1 cellular context compared by ENCODE assay signal in the genomic region with DNA sequence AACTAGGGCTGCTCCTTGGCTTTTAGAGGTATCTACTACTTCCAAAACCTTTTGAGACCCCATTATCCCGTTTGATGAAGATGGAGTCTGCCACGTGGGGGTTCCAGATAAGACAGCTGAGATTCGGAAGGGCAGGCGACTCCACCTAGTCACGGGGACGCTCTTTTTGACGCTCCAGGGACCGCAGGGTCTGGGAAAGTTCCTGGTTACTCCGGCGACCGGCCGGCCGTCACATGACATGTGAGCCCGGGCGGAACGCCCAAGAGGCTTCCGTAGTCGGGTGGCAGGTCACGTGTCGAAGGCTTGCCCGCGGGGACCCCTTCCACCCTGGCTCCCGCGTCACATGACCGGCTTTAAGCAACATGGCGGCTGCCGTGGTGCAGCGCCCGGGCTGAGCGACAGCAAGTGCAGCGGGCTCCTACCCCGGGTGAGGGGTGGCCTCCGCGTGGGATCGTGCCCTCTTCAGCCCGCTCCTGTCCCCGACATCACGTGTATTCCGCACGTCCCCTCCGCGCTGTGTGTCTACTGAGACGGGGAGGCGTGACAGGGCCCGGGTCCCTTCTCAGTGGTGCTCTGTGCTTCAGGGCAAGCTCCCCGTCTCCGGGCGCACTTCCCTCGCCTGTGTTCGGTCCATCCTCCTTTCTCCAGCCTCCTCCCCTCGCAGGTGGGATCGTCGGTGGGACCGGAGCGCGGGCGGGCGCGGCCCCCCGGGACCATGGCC.
TF ChIP-seq lines count a peak whose summit lies in the region.

A gene with protein sequence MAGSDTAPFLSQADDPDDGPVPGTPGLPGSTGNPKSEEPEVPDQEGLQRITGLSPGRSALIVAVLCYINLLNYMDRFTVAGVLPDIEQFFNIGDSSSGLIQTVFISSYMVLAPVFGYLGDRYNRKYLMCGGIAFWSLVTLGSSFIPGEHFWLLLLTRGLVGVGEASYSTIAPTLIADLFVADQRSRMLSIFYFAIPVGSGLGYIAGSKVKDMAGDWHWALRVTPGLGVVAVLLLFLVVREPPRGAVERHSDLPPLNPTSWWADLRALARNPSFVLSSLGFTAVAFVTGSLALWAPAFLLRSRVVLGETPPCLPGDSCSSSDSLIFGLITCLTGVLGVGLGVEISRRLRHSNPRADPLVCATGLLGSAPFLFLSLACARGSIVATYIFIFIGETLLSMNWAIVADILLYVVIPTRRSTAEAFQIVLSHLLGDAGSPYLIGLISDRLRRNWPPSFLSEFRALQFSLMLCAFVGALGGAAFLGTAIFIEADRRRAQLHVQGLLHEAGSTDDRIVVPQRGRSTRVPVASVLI (plus strand): TSS at position 342 of the 721 bp plus-strand sequence. CDS start 374 bp downstream, at position 716.

TF ChIP-seq in HepG2, 621 proteins besides CTCF, POLR2A, EP300 and RAD21 (continued from another document and continues in another):
- TF ChIP-seq, protein P1, sequence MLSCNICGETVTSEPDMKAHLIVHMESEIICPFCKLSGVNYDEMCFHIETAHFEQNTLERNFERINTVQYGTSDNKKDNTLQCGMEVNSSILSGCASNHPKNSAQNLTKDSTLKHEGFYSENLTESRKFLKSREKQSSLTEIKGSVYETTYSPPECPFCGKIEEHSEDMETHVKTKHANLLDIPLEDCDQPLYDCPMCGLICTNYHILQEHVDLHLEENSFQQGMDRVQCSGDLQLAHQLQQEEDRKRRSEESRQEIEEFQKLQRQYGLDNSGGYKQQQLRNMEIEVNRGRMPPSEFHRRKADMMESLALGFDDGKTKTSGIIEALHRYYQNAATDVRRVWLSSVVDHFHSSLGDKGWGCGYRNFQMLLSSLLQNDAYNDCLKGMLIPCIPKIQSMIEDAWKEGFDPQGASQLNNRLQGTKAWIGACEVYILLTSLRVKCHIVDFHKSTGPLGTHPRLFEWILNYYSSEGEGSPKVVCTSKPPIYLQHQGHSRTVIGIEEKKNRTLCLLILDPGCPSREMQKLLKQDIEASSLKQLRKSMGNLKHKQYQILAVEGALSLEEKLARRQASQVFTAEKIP (CRISPR knock-in tag; IDR thresholded peaks at IDR 0.05; ENCODE audit: borderline replicate concordance), result no peak
- TF ChIP-seq KMT2B (CRISPR knock-in tag; IDR thresholded peaks at IDR 0.05), result peak; percentile 91
- no peak for TF ChIP-seq MTA3 (CRISPR knock-in tag; IDR thresholded peaks at IDR 0.05)
- TF ChIP-seq PAF1 (CRISPR knock-in tag; IDR thresholded peaks at IDR 0.05), result no peak
- peak; percentile 89 for TF ChIP-seq AKAP8 (CRISPR knock-in tag; IDR thresholded peaks at IDR 0.05)
- no peak; the same call in 1 of the 2 replicates for TF ChIP-seq ZNF234 (CRISPR knock-in tag; conservative IDR thresholded peaks at IDR 0.05)
- TF ChIP-seq, protein P2, sequence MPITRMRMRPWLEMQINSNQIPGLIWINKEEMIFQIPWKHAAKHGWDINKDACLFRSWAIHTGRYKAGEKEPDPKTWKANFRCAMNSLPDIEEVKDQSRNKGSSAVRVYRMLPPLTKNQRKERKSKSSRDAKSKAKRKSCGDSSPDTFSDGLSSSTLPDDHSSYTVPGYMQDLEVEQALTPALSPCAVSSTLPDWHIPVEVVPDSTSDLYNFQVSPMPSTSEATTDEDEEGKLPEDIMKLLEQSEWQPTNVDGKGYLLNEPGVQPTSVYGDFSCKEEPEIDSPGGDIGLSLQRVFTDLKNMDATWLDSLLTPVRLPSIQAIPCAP (CRISPR knock-in tag; IDR thresholded peaks at IDR 0.05; ENCODE audit: low read depth), result 0 out of 2 replicates have a peak, but pooled peaks have one; percentile 73
- TF ChIP-seq, protein P3, sequence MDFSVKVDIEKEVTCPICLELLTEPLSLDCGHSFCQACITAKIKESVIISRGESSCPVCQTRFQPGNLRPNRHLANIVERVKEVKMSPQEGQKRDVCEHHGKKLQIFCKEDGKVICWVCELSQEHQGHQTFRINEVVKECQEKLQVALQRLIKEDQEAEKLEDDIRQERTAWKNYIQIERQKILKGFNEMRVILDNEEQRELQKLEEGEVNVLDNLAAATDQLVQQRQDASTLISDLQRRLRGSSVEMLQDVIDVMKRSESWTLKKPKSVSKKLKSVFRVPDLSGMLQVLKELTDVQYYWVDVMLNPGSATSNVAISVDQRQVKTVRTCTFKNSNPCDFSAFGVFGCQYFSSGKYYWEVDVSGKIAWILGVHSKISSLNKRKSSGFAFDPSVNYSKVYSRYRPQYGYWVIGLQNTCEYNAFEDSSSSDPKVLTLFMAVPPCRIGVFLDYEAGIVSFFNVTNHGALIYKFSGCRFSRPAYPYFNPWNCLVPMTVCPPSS (IDR thresholded peaks at IDR 0.05), result no peak
- no peak for TF ChIP-seq CEBPB (IDR thresholded peaks at IDR 0.05; ENCODE audit: borderline replicate concordance, low read depth, low read length)
- no peak for TF ChIP-seq ZNF652 (CRISPR knock-in tag; IDR thresholded peaks at IDR 0.05; ENCODE audit: borderline replicate concordance, low read depth)
- TF ChIP-seq SP4 (CRISPR knock-in tag; IDR thresholded peaks at IDR 0.05), result peak; percentile 89
- peak; percentile 81; the same call in 1 of the 2 replicates for TF ChIP-seq ZSCAN9 (CRISPR knock-in tag; IDR thresholded peaks at IDR 0.05; ENCODE audit: borderline replicate concordance)
- no peak for TF ChIP-seq SMARCE1 (IDR thresholded peaks at IDR 0.05; ENCODE audit: borderline replicate concordance)
- peak; percentile 90 for TF ChIP-seq TARDBP (CRISPR knock-in tag; IDR thresholded peaks at IDR 0.05)
- peak; percentile 99 for TF ChIP-seq ZNF572 (CRISPR knock-in tag; IDR thresholded peaks at IDR 0.05)
- TF ChIP-seq, protein P4, sequence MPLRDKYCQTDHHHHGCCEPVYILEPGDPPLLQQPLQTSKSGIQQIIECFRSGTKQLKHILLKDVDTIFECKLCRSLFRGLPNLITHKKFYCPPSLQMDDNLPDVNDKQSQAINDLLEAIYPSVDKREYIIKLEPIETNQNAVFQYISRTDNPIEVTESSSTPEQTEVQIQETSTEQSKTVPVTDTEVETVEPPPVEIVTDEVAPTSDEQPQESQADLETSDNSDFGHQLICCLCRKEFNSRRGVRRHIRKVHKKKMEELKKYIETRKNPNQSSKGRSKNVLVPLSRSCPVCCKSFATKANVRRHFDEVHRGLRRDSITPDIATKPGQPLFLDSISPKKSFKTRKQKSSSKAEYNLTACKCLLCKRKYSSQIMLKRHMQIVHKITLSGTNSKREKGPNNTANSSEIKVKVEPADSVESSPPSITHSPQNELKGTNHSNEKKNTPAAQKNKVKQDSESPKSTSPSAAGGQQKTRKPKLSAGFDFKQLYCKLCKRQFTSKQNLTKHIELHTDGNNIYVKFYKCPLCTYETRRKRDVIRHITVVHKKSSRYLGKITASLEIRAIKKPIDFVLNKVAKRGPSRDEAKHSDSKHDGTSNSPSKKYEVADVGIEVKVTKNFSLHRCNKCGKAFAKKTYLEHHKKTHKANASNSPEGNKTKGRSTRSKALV (CRISPR knock-in tag; IDR thresholded peaks at IDR 0.05), result peak; percentile 88
- TF ChIP-seq ASH2L (IDR thresholded peaks at IDR 0.05; ENCODE audit: insufficient read length, low read depth, low read length), result peak; percentile 77
- no peak for TF ChIP-seq TCF7 (IDR thresholded peaks at IDR 0.05; ENCODE audit: low read depth)
- TF ChIP-seq SRY (CRISPR knock-in tag; IDR thresholded peaks at IDR 0.05), result peak; percentile 90
- TF ChIP-seq ZNF260 (CRISPR knock-in tag; IDR thresholded peaks at IDR 0.05; ENCODE audit: borderline replicate concordance, low read depth), result no peak; the same call in 1 of the 2 replicates
- peak; percentile 80; the same call in 1 of the 2 replicates for TF ChIP-seq MEF2D (CRISPR knock-in tag; IDR thresholded peaks at IDR 0.05)
- TF ChIP-seq ZSCAN30 (CRISPR knock-in tag; IDR thresholded peaks at IDR 0.05), result no peak; the same call in 1 of the 2 replicates
- TF ChIP-seq RCOR2 (CRISPR knock-in tag; IDR thresholded peaks at IDR 0.05), result no peak
- TF ChIP-seq ZNF615 (CRISPR knock-in tag; IDR thresholded peaks at IDR 0.05; ENCODE audit: borderline replicate concordance), result no peak
- peak; percentile 61; the same call in 1 of the 2 replicates for TF ChIP-seq SMAD3 (CRISPR knock-in tag; IDR thresholded peaks at IDR 0.05)
- TF ChIP-seq, protein P5, sequence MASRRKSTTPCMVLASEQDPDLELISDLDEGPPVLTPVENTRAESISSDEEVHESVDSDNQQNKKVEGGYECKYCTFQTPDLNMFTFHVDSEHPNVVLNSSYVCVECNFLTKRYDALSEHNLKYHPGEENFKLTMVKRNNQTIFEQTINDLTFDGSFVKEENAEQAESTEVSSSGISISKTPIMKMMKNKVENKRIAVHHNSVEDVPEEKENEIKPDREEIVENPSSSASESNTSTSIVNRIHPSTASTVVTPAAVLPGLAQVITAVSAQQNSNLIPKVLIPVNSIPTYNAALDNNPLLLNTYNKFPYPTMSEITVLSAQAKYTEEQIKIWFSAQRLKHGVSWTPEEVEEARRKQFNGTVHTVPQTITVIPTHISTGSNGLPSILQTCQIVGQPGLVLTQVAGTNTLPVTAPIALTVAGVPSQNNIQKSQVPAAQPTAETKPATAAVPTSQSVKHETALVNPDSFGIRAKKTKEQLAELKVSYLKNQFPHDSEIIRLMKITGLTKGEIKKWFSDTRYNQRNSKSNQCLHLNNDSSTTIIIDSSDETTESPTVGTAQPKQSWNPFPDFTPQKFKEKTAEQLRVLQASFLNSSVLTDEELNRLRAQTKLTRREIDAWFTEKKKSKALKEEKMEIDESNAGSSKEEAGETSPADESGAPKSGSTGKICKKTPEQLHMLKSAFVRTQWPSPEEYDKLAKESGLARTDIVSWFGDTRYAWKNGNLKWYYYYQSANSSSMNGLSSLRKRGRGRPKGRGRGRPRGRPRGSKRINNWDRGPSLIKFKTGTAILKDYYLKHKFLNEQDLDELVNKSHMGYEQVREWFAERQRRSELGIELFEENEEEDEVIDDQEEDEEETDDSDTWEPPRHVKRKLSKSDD (CRISPR knock-in tag; IDR thresholded peaks at IDR 0.05; ENCODE audit: low read depth), result peak; percentile 92
- TF ChIP-seq MIER3 (CRISPR knock-in tag; IDR thresholded peaks at IDR 0.05; ENCODE audit: borderline replicate concordance), result peak; percentile 96; the same call in 1 of the 2 replicates
- TF ChIP-seq ZBTB42 (CRISPR knock-in tag; IDR thresholded peaks at IDR 0.05), result peak; percentile 15; the same call in 1 of the 2 replicates
- TF ChIP-seq EZH2 (conservative IDR thresholded peaks at IDR 0.05; ENCODE audit: low read depth, low read length), result no peak
- TF ChIP-seq ZNF614 (CRISPR knock-in tag; IDR thresholded peaks at IDR 0.05; ENCODE audit: borderline replicate concordance), result no peak
- no peak for TF ChIP-seq ZNF570 (CRISPR knock-in tag; IDR thresholded peaks at IDR 0.05; ENCODE audit: borderline replicate concordance)
- TF ChIP-seq CHD4 (IDR thresholded peaks at IDR 0.05; ENCODE audit: borderline replicate concordance, low read length), result no peak
- TF ChIP-seq ZNF567 (CRISPR knock-in tag; IDR thresholded peaks at IDR 0.05; ENCODE audit: borderline replicate concordance), result peak; percentile 97
- no peak for TF ChIP-seq SRSF4 (IDR thresholded peaks at IDR 0.05; ENCODE audit: low read depth, low read length, poor library complexity, severe bottlenecking)
- TF ChIP-seq IRX3 (CRISPR knock-in tag; IDR thresholded peaks at IDR 0.05; ENCODE audit: borderline replicate concordance, low read depth), result no peak; the same call in 1 of the 2 replicates
- TF ChIP-seq TMF1 (CRISPR knock-in tag; IDR thresholded peaks at IDR 0.05; ENCODE audit: low read depth), result no peak
- TF ChIP-seq, protein P6, sequence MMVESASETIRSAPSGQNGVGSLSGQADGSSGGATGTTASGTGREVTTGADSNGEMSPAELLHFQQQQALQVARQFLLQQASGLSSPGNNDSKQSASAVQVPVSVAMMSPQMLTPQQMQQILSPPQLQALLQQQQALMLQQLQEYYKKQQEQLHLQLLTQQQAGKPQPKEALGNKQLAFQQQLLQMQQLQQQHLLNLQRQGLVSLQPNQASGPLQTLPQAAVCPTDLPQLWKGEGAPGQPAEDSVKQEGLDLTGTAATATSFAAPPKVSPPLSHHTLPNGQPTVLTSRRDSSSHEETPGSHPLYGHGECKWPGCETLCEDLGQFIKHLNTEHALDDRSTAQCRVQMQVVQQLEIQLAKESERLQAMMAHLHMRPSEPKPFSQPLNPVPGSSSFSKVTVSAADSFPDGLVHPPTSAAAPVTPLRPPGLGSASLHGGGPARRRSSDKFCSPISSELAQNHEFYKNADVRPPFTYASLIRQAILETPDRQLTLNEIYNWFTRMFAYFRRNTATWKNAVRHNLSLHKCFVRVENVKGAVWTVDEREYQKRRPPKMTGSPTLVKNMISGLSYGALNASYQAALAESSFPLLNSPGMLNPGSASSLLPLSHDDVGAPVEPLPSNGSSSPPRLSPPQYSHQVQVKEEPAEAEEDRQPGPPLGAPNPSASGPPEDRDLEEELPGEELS (CRISPR knock-in tag; IDR thresholded peaks at IDR 0.05), result peak; percentile 78
- TF ChIP-seq MAF1 (CRISPR knock-in tag; IDR thresholded peaks at IDR 0.05; ENCODE audit: borderline replicate concordance), result peak; percentile 93; the same call in 1 of the 2 replicates
- TF ChIP-seq, protein P7, sequence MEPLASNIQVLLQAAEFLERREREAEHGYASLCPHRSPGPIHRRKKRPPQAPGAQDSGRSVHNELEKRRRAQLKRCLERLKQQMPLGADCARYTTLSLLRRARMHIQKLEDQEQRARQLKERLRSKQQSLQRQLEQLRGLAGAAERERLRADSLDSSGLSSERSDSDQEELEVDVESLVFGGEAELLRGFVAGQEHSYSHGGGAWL (CRISPR knock-in tag; IDR thresholded peaks at IDR 0.05), result peak; percentile 89
- TF ChIP-seq ARID2 (CRISPR knock-in tag; IDR thresholded peaks at IDR 0.05; ENCODE audit: borderline replicate concordance), result no peak; the same call in 1 of the 2 replicates
- no peak; the same call in 1 of the 2 replicates for TF ChIP-seq ZKSCAN1 (IDR thresholded peaks at IDR 0.05; ENCODE audit: low read length)
- TF ChIP-seq, protein P8, sequence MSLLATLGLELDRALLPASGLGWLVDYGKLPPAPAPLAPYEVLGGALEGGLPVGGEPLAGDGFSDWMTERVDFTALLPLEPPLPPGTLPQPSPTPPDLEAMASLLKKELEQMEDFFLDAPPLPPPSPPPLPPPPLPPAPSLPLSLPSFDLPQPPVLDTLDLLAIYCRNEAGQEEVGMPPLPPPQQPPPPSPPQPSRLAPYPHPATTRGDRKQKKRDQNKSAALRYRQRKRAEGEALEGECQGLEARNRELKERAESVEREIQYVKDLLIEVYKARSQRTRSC (CRISPR knock-in tag; IDR thresholded peaks at IDR 0.05; ENCODE audit: low read depth), result peak; percentile 85; the same call in 1 of the 2 replicates
- TF ChIP-seq SYNCRIP (IDR thresholded peaks at IDR 0.05; ENCODE audit: insufficient read depth, low read depth, low read length), result no peak
- peak; percentile 90 for TF ChIP-seq POGZ (CRISPR knock-in tag; IDR thresholded peaks at IDR 0.05)
- TF ChIP-seq ZNF558 (CRISPR knock-in tag; IDR thresholded peaks at IDR 0.05; ENCODE audit: borderline replicate concordance), result no peak
- TF ChIP-seq, protein P9, sequence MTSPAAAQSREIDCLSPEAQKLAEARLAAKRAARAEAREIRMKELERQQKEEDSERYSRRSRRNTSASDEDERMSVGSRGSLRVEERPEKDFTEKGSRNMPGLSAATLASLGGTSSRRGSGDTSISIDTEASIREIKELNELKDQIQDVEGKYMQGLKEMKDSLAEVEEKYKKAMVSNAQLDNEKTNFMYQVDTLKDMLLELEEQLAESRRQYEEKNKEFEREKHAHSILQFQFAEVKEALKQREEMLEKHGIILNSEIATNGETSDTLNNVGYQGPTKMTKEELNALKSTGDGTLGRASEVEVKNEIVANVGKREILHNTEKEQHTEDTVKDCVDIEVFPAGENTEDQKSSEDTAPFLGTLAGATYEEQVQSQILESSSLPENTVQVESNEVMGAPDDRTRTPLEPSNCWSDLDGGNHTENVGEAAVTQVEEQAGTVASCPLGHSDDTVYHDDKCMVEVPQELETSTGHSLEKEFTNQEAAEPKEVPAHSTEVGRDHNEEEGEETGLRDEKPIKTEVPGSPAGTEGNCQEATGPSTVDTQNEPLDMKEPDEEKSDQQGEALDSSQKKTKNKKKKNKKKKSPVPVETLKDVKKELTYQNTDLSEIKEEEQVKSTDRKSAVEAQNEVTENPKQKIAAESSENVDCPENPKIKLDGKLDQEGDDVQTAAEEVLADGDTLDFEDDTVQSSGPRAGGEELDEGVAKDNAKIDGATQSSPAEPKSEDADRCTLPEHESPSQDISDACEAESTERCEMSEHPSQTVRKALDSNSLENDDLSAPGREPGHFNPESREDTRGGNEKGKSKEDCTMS (CRISPR knock-in tag; conservative IDR thresholded peaks at IDR 0.05), result no peak
